Comparison of ENCODE assay signal across 11 cellular contexts in the genomic region with DNA sequence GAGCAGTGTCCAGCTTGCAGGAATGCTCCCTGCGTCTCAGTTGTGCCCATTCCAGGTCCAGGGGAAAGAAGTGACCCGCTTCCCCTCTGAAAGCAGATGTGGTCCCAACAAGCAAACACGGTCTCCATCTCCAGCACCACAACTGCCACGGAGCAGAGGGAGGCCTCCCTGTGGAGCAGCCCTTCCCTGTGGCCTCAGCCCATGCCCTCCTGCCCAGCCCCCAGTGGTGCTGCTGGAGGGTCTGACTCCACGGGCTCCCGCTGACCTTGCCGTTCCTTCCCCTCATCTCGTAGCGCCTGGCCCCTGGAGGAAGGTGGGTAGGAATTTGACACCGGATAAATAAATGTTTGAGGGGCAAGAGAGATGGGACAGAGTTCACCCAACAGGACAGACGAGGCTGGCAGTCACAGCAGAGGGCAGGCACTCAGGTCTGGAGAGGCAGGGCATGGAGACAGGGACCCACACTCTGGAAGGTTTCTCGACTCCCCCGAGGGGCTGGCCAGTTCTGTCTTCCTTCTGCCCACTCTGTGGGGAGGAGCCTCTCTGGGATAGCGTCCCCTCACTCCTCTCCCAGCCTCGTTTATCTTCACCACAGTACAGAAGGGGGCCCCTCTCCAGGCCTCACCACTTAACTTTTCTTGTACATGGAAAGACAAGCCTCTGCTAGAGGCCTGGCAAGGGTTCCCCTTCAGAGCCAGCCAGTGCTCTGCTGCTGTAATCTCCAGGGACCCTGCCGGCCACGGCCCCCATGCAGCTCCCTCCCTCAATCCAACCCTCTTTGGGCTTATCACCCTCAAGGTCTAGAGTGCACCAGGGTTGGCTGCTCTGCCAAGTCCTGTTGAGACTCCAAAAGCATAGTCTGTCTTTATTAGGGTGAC. TPM values are rescaled to one million over a fixed set of nuclear protein-coding genes. Genes with fewer than 3 reads are reported as not detected.
DNase-seq lines count a peak whose midpoint lies in the region; TF ChIP-seq lines count a peak whose summit lies in the region.
"Had no signal": no experiment of that assay in that cellular context is flagged by ENCODE, and none has a peak within 500 bp of the region (broad histone marks: within the 10 kb centered on the region; RNA-seq: fewer than 3 reads in every experiment).

No MANE protein-coding gene starts in this region.

- peaks cover 23% of the 10 kb centered on the region for H3K36me3 Mint-ChIP-seq in activated CD4-positive, alpha-beta memory T cell treated with anti-CD3 and anti-CD28 coated beads for 36 hours
- peaks cover 40% of the 10 kb centered on the region for H3K36me3 Mint-ChIP-seq in activated CD4-positive, alpha-beta memory T cell treated with anti-CD3 and anti-CD28 coated beads, Interleukin-2, amount 10 ng/mL, durations not matched to agents 7 days and 5 days (ENCODE audit: low read depth)
- peaks cover 41% of the 10 kb centered on the region for H3K36me3 Mint-ChIP-seq in dendritic cell treated with granulocyte-macrophage colony-stimulating factor and Interleukin-4, amounts not matched to agents 40 ng/mL and 50 ng/mL, for 4 days (ENCODE audit: low read depth)

- TF ChIP-seq CTCF in testis (IDR thresholded peaks at IDR 0.05), result no peak

- H3K4me1 ChIP-seq in mesenchymal stem cell (ENCODE audit: control insufficient read depth, insufficient read depth, low read depth, low read length) (peaks cover 17% of the 10 kb centered on the region), testis (peaks cover 82% of the 10 kb centered on the region)

- peaks cover 37% of the 10 kb centered on the region for H3K79me1 ChIP-seq in mesenchymal stem cell (replicated peaks; ENCODE audit: low read length, poor library complexity, severe bottlenecking)

- no peak overlapping the region for H3K4me2 ChIP-seq in mesenchymal stem cell (ENCODE audit: low read length, poor library complexity, severe bottlenecking)

- H3K4me3 ChIP-seq in mesenchymal stem cell (ENCODE audit: insufficient read depth in 1 of 2, low read depth in 1 of 2, low read length in 2 of 2) (peak overlapping the region in 1 of 2 experiments; percentile 0), testis (no peak overlapping the region)
- H3K4me3 ChIP-seq: mucosa of descending colon had no signal

- H3K4me1 Mint-ChIP-seq in activated CD4-positive, alpha-beta memory T cell treated with anti-CD3 and anti-CD28 coated beads for 36 hours (ENCODE audit: low read depth), result peaks cover 26% of the 10 kb centered on the region
- peaks cover 50% of the 10 kb centered on the region for H3K4me1 Mint-ChIP-seq in activated CD4-positive, alpha-beta memory T cell treated with anti-CD3 and anti-CD28 coated beads, Interleukin-2, amount 10 ng/mL, durations not matched to agents 7 days and 5 days
- peaks cover 69% of the 10 kb centered on the region for H3K4me1 Mint-ChIP-seq in dendritic cell treated with granulocyte-macrophage colony-stimulating factor and Interleukin-4, amounts not matched to agents 40 ng/mL and 50 ng/mL, for 4 days (ENCODE audit: low read depth)

- peak overlapping the region; percentile 72 to 90 for H3K18ac ChIP-seq in mesenchymal stem cell (ENCODE audit: low read depth in 1 of 2, low read length in 2 of 2)

- no peak overlapping the region for H3K23ac ChIP-seq in mesenchymal stem cell (ENCODE audit: low read length in 2 of 2)

- no peak for TF ChIP-seq POLR2A in testis (IDR thresholded peaks at IDR 0.05)

- no peak overlapping the region for H2AFZ ChIP-seq in mesenchymal stem cell (ENCODE audit: low read depth, low read length)

- H2BK120ac ChIP-seq in mesenchymal stem cell (ENCODE audit: low read depth, low read length), result peak overlapping the region; percentile 38

- H3K4ac ChIP-seq in mesenchymal stem cell (ENCODE audit: low read depth in 1 of 2, low read length in 2 of 2), result peak overlapping the region; percentile 35 to 65

- peaks cover 16 to 36% of the 10 kb centered on the region in 2 experiments for H3K36me3 ChIP-seq in mesenchymal stem cell (ENCODE audit: control insufficient read depth in 1 of 2, insufficient read depth in 2 of 2, low read depth in 1 of 2, low read length in 2 of 2)
- no peaks in the 10 kb centered on the region for H3K36me3 ChIP-seq in testis (ENCODE audit: low read depth, missing control alignments)

- peak overlapping the region in 1 of 2 experiments; percentile 75 for H3K14ac ChIP-seq in mesenchymal stem cell (ENCODE audit: low read length in 2 of 2)

- peak overlapping the region; percentile 33 for H2BK15ac ChIP-seq in mesenchymal stem cell (ENCODE audit: low read depth, poor library complexity, severe bottlenecking)

- peak overlapping the region; percentile 95 for H4K91ac ChIP-seq in mesenchymal stem cell (ENCODE audit: low read length)

- DNase-seq in activated CD4-positive, alpha-beta memory T cell treated with anti-CD3 and anti-CD28 coated beads for 36 hours, result no peak
- DNase-seq in activated CD4-positive, alpha-beta memory T cell treated with anti-CD3 and anti-CD28 coated beads, Interleukin-2, amount 10 ng/mL, durations not matched to agents 7 days and 5 days, result no peak
- DNase-seq in mesenchymal stem cell, result no peak
- no peak for DNase-seq in testis
- no peak for DNase-seq in DMS 273 (lab: John Stamatoyannopoulos, UW; ENCODE audit: unreplicated experiment)
- no peak for DNase-seq in NCI-H1930 (lab: John Stamatoyannopoulos, UW)
- DNase-seq in HPDE6-E6E7 (ENCODE audit: extremely low spot score), result no peak
- DNase-seq: activated gamma-delta T cell had no signal

- H2AK5ac ChIP-seq in mesenchymal stem cell (ENCODE audit: low read length, severe bottlenecking), result no peak overlapping the region

- CTCF ChIA-PET in activated CD4-positive, alpha-beta memory T cell treated with anti-CD3 and anti-CD28 coated beads for 36 hours (lab: Charles Lee), result no interaction called here
- CTCF ChIA-PET in activated CD4-positive, alpha-beta memory T cell treated with anti-CD3 and anti-CD28 coated beads, Interleukin-2, amount 10 ng/mL, durations not matched to agents 7 days and 5 days (lab: Charles Lee), result no interaction called here

- peak overlapping the region; percentile 23 to 65 for H2BK12ac ChIP-seq in mesenchymal stem cell (ENCODE audit: low read length in 2 of 2)

- POLR2A ChIA-PET in activated CD4-positive, alpha-beta memory T cell treated with anti-CD3 and anti-CD28 coated beads for 36 hours (lab: Charles Lee), result no interaction called here
- POLR2A ChIA-PET in activated CD4-positive, alpha-beta memory T cell treated with anti-CD3 and anti-CD28 coated beads, Interleukin-2, amount 10 ng/mL, durations not matched to agents 7 days and 5 days (lab: Charles Lee), result interaction anchor here (0.9 kb wide), 1 partner anchor 29 kb away, joined by 3 read pairs; no protein-coding TSS in a partner anchor

- no peak overlapping the region for H2BK5ac ChIP-seq in mesenchymal stem cell (ENCODE audit: low read depth, low read length, poor library complexity, severe bottlenecking)

- H3K4me3 Mint-ChIP-seq in activated CD4-positive, alpha-beta memory T cell treated with anti-CD3 and anti-CD28 coated beads for 36 hours, result no peak overlapping the region
- H3K4me3 Mint-ChIP-seq in activated CD4-positive, alpha-beta memory T cell treated with anti-CD3 and anti-CD28 coated beads, Interleukin-2, amount 10 ng/mL, durations not matched to agents 7 days and 5 days, result no peak overlapping the region
- H3K4me3 Mint-ChIP-seq in dendritic cell treated with granulocyte-macrophage colony-stimulating factor and Interleukin-4, amounts not matched to agents 40 ng/mL and 50 ng/mL, for 4 days, result no peak overlapping the region
- H3K4me3 Mint-ChIP-seq: WTC11 had no signal

- H3K9me3 ChIP-seq in mesenchymal stem cell (ENCODE audit: control insufficient read depth, low read length) (no peaks in the 10 kb centered on the region), testis (no peaks in the 10 kb centered on the region)
- H3K9me3 ChIP-seq: mucosa of descending colon had no signal

- no peaks in the 10 kb centered on the region for H3K9me3 Mint-ChIP-seq in activated CD4-positive, alpha-beta memory T cell treated with anti-CD3 and anti-CD28 coated beads for 36 hours
- no peaks in the 10 kb centered on the region for H3K9me3 Mint-ChIP-seq in activated CD4-positive, alpha-beta memory T cell treated with anti-CD3 and anti-CD28 coated beads, Interleukin-2, amount 10 ng/mL, durations not matched to agents 7 days and 5 days
- no peaks in the 10 kb centered on the region for H3K9me3 Mint-ChIP-seq in dendritic cell treated with granulocyte-macrophage colony-stimulating factor and Interleukin-4, amounts not matched to agents 40 ng/mL and 50 ng/mL, for 4 days
- H3K9me3 Mint-ChIP-seq: WTC11 had no signal

- no peak overlapping the region for H3K9ac ChIP-seq in mesenchymal stem cell (ENCODE audit: low read length)

- H3K27ac Mint-ChIP-seq in activated CD4-positive, alpha-beta memory T cell treated with anti-CD3 and anti-CD28 coated beads for 36 hours, result peak overlapping the region; percentile 83
- no peak overlapping the region for H3K27ac Mint-ChIP-seq in activated CD4-positive, alpha-beta memory T cell treated with anti-CD3 and anti-CD28 coated beads, Interleukin-2, amount 10 ng/mL, durations not matched to agents 7 days and 5 days
- H3K27ac Mint-ChIP-seq in dendritic cell treated with granulocyte-macrophage colony-stimulating factor and Interleukin-4, amounts not matched to agents 40 ng/mL and 50 ng/mL, for 4 days, result peak overlapping the region; percentile 61
- H3K27ac Mint-ChIP-seq: WTC11 had no signal

- intact Hi-C loops in activated CD4-positive, alpha-beta memory T cell treated with anti-CD3 and anti-CD28 coated beads for 36 hours (cut with micrococcal nuclease), result no loop called here
- intact Hi-C loops in dendritic cell treated with granulocyte-macrophage colony-stimulating factor and Interleukin-4, amounts not matched to agents 40 ng/mL and 50 ng/mL, for 4 days (cut with micrococcal nuclease), result no loop called here
- intact Hi-C loops in testis (cut with DNase I; ENCODE audit: low total_unique reads), result no loop called here

- H3K27me3 ChIP-seq in mesenchymal stem cell (ENCODE audit: control insufficient read depth in 1 of 2, insufficient read depth in 1 of 2, low read length in 2 of 2), result no peaks in the 10 kb centered on the region
- no peaks in the 10 kb centered on the region for H3K27me3 ChIP-seq in testis

- H3K27ac ChIP-seq in mesenchymal stem cell (ENCODE audit: low read length, poor library complexity, severe bottlenecking) (no peak overlapping the region), testis (peak overlapping the region; percentile 83 to 92)

- WGBS in mesenchymal stem cell, result 77% methylated on average over 16 of the region's 17 CpGs
- WGBS in testis, 2 donors, result 38 to 59% methylated on average over 14 to 17 of the region's 17 CpGs

- H4K8ac ChIP-seq in mesenchymal stem cell (ENCODE audit: low read length), result peak overlapping the region; percentile 82

- no peaks in the 10 kb centered on the region for H3K27me3 Mint-ChIP-seq in activated CD4-positive, alpha-beta memory T cell treated with anti-CD3 and anti-CD28 coated beads for 36 hours
- H3K27me3 Mint-ChIP-seq in activated CD4-positive, alpha-beta memory T cell treated with anti-CD3 and anti-CD28 coated beads, Interleukin-2, amount 10 ng/mL, durations not matched to agents 7 days and 5 days, result no peaks in the 10 kb centered on the region
- no peaks in the 10 kb centered on the region for H3K27me3 Mint-ChIP-seq in dendritic cell treated with granulocyte-macrophage colony-stimulating factor and Interleukin-4, amounts not matched to agents 40 ng/mL and 50 ng/mL, for 4 days

RNA-seq across cellular contexts. Expression of a gene that starts 7.5 kb away (rescaled TPM):
- 10 to 100 TPM in 1 of 2 experiments, 1 to 10 TPM in 1; 9.8 to 10.7 TPM for total RNA-seq in activated CD4-positive, alpha-beta memory T cell treated with anti-CD3 and anti-CD28 coated beads for 36 hours
- total RNA-seq in activated CD4-positive, alpha-beta memory T cell treated with anti-CD3 and anti-CD28 coated beads, Interleukin-2, amount 10 ng/mL, durations not matched to agents 7 days and 5 days, result 1 to 10 TPM; 7.4 to 8.5 TPM
- polyA plus RNA-seq in mesenchymal stem cell (2013, experiment 1 of 2), result 11.1 TPM
- polyA plus RNA-seq in mesenchymal stem cell (2013, experiment 2 of 2), result 11.5 TPM
- 100 to 1,000 TPM; 212 to 221 TPM for total RNA-seq in testis
- polyA plus RNA-seq in testis (ENCODE audit: insufficient read depth, low read depth, low replicate concordance), result 102 TPM

RNA-seq across cellular contexts. Expression of a gene that starts 44.1 kb away (rescaled TPM):
- 10 to 100 TPM; 40.1 to 43.9 TPM for total RNA-seq in activated CD4-positive, alpha-beta memory T cell treated with anti-CD3 and anti-CD28 coated beads for 36 hours
- total RNA-seq in activated CD4-positive, alpha-beta memory T cell treated with anti-CD3 and anti-CD28 coated beads, Interleukin-2, amount 10 ng/mL, durations not matched to agents 7 days and 5 days, result 10 to 100 TPM; 34.5 to 35.8 TPM
- 13.0 TPM for polyA plus RNA-seq in mesenchymal stem cell (2013, experiment 1 of 2)
- 12.5 TPM for polyA plus RNA-seq in mesenchymal stem cell (2013, experiment 2 of 2)
- 10 to 100 TPM; 16.9 to 20.9 TPM for total RNA-seq in testis
- polyA plus RNA-seq in testis (ENCODE audit: insufficient read depth, low read depth, low replicate concordance), result 16.8 TPM

Comparison
In these comparisons a context has a peak if more than half of its experiments do, and no peak if none do; other contexts are left out.
1. RNA of a gene that starts 7.5 kb away (total RNA-seq): 212 to 221 TPM in testis; 9.8 to 10.7 TPM in activated CD4-positive, alpha-beta memory T cell treated with anti-CD3 and anti-CD28 coated beads for 36 hours and 7.4 to 8.5 TPM in activated CD4-positive, alpha-beta memory T cell treated with anti-CD3 and anti-CD28 coated beads, Interleukin-2, amount 10 ng/mL, durations not matched to agents 7 days and 5 days; every median in the first group is over 10 times any median in the second.